Comparison of ENCODE assay signal across 1 cellular context in genomic region chr16:53486230-53486629, GRCh38.
TF ChIP-seq lines count a peak whose summit lies in the region.

No MANE protein-coding gene starts in this region.

TF ChIP-seq in HepG2, 621 proteins besides CTCF, POLR2A, EP300 and RAD21:
- TF ChIP-seq ZNF546 (CRISPR knock-in tag; conservative IDR thresholded peaks at IDR 0.05), result no peak
- peak; percentile 99; the same call in 1 of the 2 replicates for TF ChIP-seq ZNF101 (CRISPR knock-in tag; IDR thresholded peaks at IDR 0.05; ENCODE audit: borderline replicate concordance, low read depth)
- no peak for TF ChIP-seq YY1 (IDR thresholded peaks at IDR 0.05; ENCODE audit: insufficient read depth, insufficient replicate concordance, low read depth, low read length)
- TF ChIP-seq ZNF619 (CRISPR knock-in tag; IDR thresholded peaks at IDR 0.05), result no peak
- no peak for TF ChIP-seq ATM (IDR thresholded peaks at IDR 0.05; ENCODE audit: borderline replicate concordance)
- no peak for TF ChIP-seq ZNF350 (CRISPR knock-in tag; IDR thresholded peaks at IDR 0.05; ENCODE audit: borderline replicate concordance, low read depth)
